12 cellular contexts compared by ENCODE assay signal in the genomic region with DNA sequence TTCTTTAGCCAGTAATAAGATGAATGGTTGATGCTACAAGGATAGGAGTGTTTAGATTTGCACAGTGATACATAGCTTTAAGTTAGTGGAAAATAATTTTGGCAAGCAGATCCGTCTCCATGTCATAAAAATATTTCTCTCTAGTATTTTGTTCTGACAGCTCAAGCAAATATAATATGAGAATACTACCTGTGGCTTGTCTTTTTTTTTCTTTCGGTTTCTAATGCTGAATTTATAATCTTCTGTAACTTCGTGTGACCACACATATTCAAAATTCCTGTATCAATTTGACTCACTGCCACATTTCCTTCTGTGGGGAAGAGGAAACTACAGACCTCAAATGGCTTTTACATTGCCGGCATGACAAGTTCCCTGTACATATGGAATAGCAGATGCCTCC.
DNase-seq lines count a peak whose midpoint lies in the region; ATAC-seq and TF ChIP-seq lines count a peak whose summit lies in the region.
"Had no signal": no experiment of that assay in that cellular context is flagged by ENCODE, and none has a peak within 500 bp of the region (broad histone marks: within the 10 kb centered on the region; RNA-seq: fewer than 3 reads in every experiment).

No MANE protein-coding gene starts in this region.

- H3K36me3 ChIP-seq in osteoblast (ENCODE audit: insufficient read depth, low read length) (no peaks in the 10 kb centered on the region), MG63 (no peaks in the 10 kb centered on the region)

- ATAC-seq in GM19025 (IDR thresholded peaks at IDR 0.05; ENCODE audit: low read depth, unreplicated experiment): peak; percentile 62
- peak; percentile 69 for ATAC-seq in HG02571 (IDR thresholded peaks at IDR 0.05; ENCODE audit: unreplicated experiment)
- ATAC-seq in HG03280 (IDR thresholded peaks at IDR 0.05; ENCODE audit: unreplicated experiment): peak; percentile 64
- ATAC-seq: psoas muscle had no signal

- H3K27me3 ChIP-seq in osteoblast (ENCODE audit: insufficient read depth, low read length) (no peaks in the 10 kb centered on the region), MG63 (peaks cover 3% of the 10 kb centered on the region; the same call in 1 of the 2 replicates)

- H3K4me3 ChIP-seq in osteoblast (ENCODE audit: insufficient read depth, low read length) (peak overlapping the region; percentile 17), MG63 (no peak overlapping the region)
- H3K4me3 ChIP-seq: psoas muscle had no signal

- TF ChIP-seq CTCF in osteoblast (IDR thresholded peaks at IDR 0.05; ENCODE audit: extremely low read depth, low read depth, low read length): no peak

- no peaks in the 10 kb centered on the region for H3K79me2 ChIP-seq in osteoblast (ENCODE audit: insufficient read depth, low read length)

- H3K9me3 ChIP-seq in osteoblast (ENCODE audit: low read depth, low read length) (no peaks in the 10 kb centered on the region), MG63 (no peaks in the 10 kb centered on the region)
- H3K9me3 ChIP-seq: psoas muscle had no signal

- no peak for DNase-seq in osteoblast (ENCODE audit: insufficient read length, low spot score, missing footprints)
- no peak for DNase-seq in NCI-H1092 (lab: John Stamatoyannopoulos, UW)
- no peak for DNase-seq in DMS 273 (lab: John Stamatoyannopoulos, UW; ENCODE audit: unreplicated experiment)
- DNase-seq in MG63: no peak
- DNase-seq: activated CD4-positive, alpha-beta T cell treated with anti-CD3 and anti-CD28 coated beads, Interleukin-2, amount 10 ng/mL, durations not matched to agents 24 days and 14 days; caudate nucleus; H7; psoas muscle; stimulated activated CD4-positive, alpha-beta T cell treated with anti-CD3 and anti-CD28 coated beads, Interleukin-2, amount 100 ng/mL, for 48 hours had no signal

- peak overlapping the region; percentile 30 for H2AFZ ChIP-seq in osteoblast (ENCODE audit: low read length)

- H3K27ac ChIP-seq in osteoblast (ENCODE audit: low read depth, low read length): no peak overlapping the region
- H3K27ac ChIP-seq: psoas muscle had no signal

- H4K20me1 ChIP-seq in osteoblast (ENCODE audit: insufficient read depth, low read length): no peaks in the 10 kb centered on the region

- peak overlapping the region; percentile 50 for H3K4me2 ChIP-seq in osteoblast (ENCODE audit: insufficient read depth, low read length)

- peaks cover 27% of the 10 kb centered on the region for H3K4me1 ChIP-seq in osteoblast (ENCODE audit: insufficient read depth, low read length)
- H3K4me1 ChIP-seq: psoas muscle had no signal
